ENCODE assay signal across 17 cellular contexts in genomic region chr11:83649468-83649915, GRCh38.
DNase-seq lines count a peak whose midpoint lies in the region; ATAC-seq, FAIRE-seq and TF ChIP-seq lines count a peak whose summit lies in the region.
"Had no signal": no experiment of that assay in that cellular context is flagged by ENCODE, and none has a peak within 500 bp of the region (broad histone marks: within the 10 kb centered on the region; RNA-seq: fewer than 3 reads in every experiment).

No MANE protein-coding gene starts in this region.

- H3K36me3 Mint-ChIP-seq in CD8-positive, alpha-beta T cell: no peaks in the 10 kb centered on the region
- H3K36me3 Mint-ChIP-seq: CD14-positive monocyte had no signal

- intact Hi-C loops in HepG2 (cut with micrococcal nuclease; ENCODE audit: unreplicated experiment): no loop called here
- intact Hi-C loops in CD8-positive, alpha-beta T cell (cut with DNase I, micrococcal nuclease): no loop called here

- no peak for ATAC-seq in HepG2
- no peak for ATAC-seq in CD8-positive, alpha-beta T cell
- ATAC-seq: Panc1 had no signal

- CTCF ChIA-PET in HepG2 (lab: Yijun Ruan, JAX; ENCODE audit: low intra/inter-chr PET ratio, low total read pairs): no interaction called here
- CTCF ChIA-PET in CD8-positive, alpha-beta T cell (lab: Charles Lee): no interaction called here

- H2AFZ ChIP-seq in HepG2 (ENCODE audit: low read length): no peak overlapping the region

- TF ChIP-seq RAD21 in HepG2 (CRISPR knock-in tag; IDR thresholded peaks at IDR 0.05): no peak

- DNase-seq in HuH-7 (ENCODE audit: low spot score) (peak; percentile 4), HepG2 (ENCODE audit: low spot score) (no peak), retina (peak; percentile 54), NCI-H187 (lab: John Stamatoyannopoulos, UW) (no peak), pons (ENCODE audit: low spot score) (no peak)
- no peak for DNase-seq in stimulated activated CD4-positive, alpha-beta T cell treated with anti-CD3 and anti-CD28 coated beads, Interleukin-12 subunit alpha, Interleukin-12 subunit beta, amount 100 ng/mL, for 4 hours
- no peak for DNase-seq in CD8-positive, alpha-beta T cell
- DNase-seq: AML-193, COR-L47, DMS153, H9, NCI-H187 treated with DMSO at 0.1 percent for 48 hours, NCI-H446, NCI-H774 had no signal

- H3K27ac Mint-ChIP-seq in CD8-positive, alpha-beta T cell: no peak overlapping the region
- H3K27ac Mint-ChIP-seq: CD14-positive monocyte had no signal

- no peak overlapping the region for H3K4me2 ChIP-seq in HepG2 (ENCODE audit: low read depth, low read length)

- no peaks in the 10 kb centered on the region for H3K36me3 ChIP-seq in ectodermal cell (ENCODE audit: control insufficient read depth, insufficient read depth, low read length)
- H3K36me3 ChIP-seq in HepG2 (replicated peaks in 1 of 2; ENCODE audit: control insufficient read depth in 1 of 2, insufficient read depth in 2 of 2, low read length in 2 of 2): no peaks in the 10 kb centered on the region
- no peaks in the 10 kb centered on the region for H3K36me3 ChIP-seq in CD8-positive, alpha-beta T cell (ENCODE audit: insufficient read depth, low read length)

- no peaks in the 10 kb centered on the region for H3K9me3 ChIP-seq in ectodermal cell (ENCODE audit: control insufficient read depth, low read length)
- H3K9me3 ChIP-seq in HepG2 (ENCODE audit: low read length): no peaks in the 10 kb centered on the region
- H3K9me3 ChIP-seq in CD8-positive, alpha-beta T cell (ENCODE audit: low read length): no peaks in the 10 kb centered on the region

- no peak for TF ChIP-seq POLR2A in HepG2 (IDR thresholded peaks at IDR 0.05; ENCODE audit: insufficient read depth in 1 of 2, low read depth in 2 of 2, low read length in 2 of 2)

- no peaks in the 10 kb centered on the region for H3K9me3 Mint-ChIP-seq in CD8-positive, alpha-beta T cell
- H3K9me3 Mint-ChIP-seq: H9 had no signal

- H3K9ac ChIP-seq in HepG2 (ENCODE audit: insufficient read depth, low read depth, low read length): no peak overlapping the region

- peak overlapping the region; percentile 40 for H3K27ac ChIP-seq in ectodermal cell (ENCODE audit: insufficient read depth, low read depth, low read length, poor library complexity, severe bottlenecking)
- no peak overlapping the region for H3K27ac ChIP-seq in HepG2 (ENCODE audit: extremely low read length, insufficient read depth, low read length)
- H3K27ac ChIP-seq in CD8-positive, alpha-beta T cell (ENCODE audit: low read depth, low read length): no peak overlapping the region

- POLR2A ChIA-PET in HepG2 (lab: Yijun Ruan, JAX): interaction anchor here (1.1 kb wide), 1 partner anchor 12 kb away, joined by 3 read pairs; no protein-coding TSS in a partner anchor
- POLR2A ChIA-PET in CD8-positive, alpha-beta T cell (lab: Charles Lee): no interaction called here

- TF ChIP-seq CTCF in HepG2 (CRISPR knock-in tag; IDR thresholded peaks at IDR 0.05): no peak
- no peak for TF ChIP-seq CTCF in CD8-positive, alpha-beta T cell (IDR thresholded peaks at IDR 0.05)

- no peaks in the 10 kb centered on the region for H3K79me2 ChIP-seq in HepG2 (ENCODE audit: insufficient read depth, low read length)

- H3K4me1 Mint-ChIP-seq in CD8-positive, alpha-beta T cell (ENCODE audit: low read depth): no peaks in the 10 kb centered on the region
- H3K4me1 Mint-ChIP-seq: CD14-positive monocyte had no signal

- no peaks in the 10 kb centered on the region for H4K20me1 ChIP-seq in HepG2 (ENCODE audit: insufficient read depth, low read length)

- H3K4me3 ChIP-seq in ectodermal cell (ENCODE audit: insufficient read depth, low read depth, low read length) (no peak overlapping the region), HepG2 (replicated peaks in 1 of 3; ENCODE audit: insufficient read depth in 1 of 3, low read depth in 2 of 3, low read length in 3 of 3) (no peak overlapping the region)
- H3K4me3 ChIP-seq in CD8-positive, alpha-beta T cell (ENCODE audit: low read depth, low read length): no peak overlapping the region

- H3K27me3 Mint-ChIP-seq in CD8-positive, alpha-beta T cell (ENCODE audit: low read depth): peaks cover 7% of the 10 kb centered on the region

- in situ Hi-C loops in HepG2 (cut with HindIII; ENCODE audit: extremely low pct_ligation_motif_present, low pct_unique_long_range_greater_than_20kb): no loop called here

- no peak for FAIRE-seq in HepG2 (lab: Jason Lieb, UNC)

- TF ChIP-seq EP300 in HepG2 (IDR thresholded peaks at IDR 0.05; ENCODE audit: low read depth in 2 of 2, low read length in 2 of 2): no peak
- TF ChIP-seq EP300 in HepG2 (CRISPR knock-in tag; IDR thresholded peaks at IDR 0.05; ENCODE audit: borderline replicate concordance): no peak

- H3K4me1 ChIP-seq in ectodermal cell (ENCODE audit: control insufficient read depth, insufficient read depth, low read length) (peaks cover 11% of the 10 kb centered on the region), HepG2 (ENCODE audit: insufficient read depth, low read length) (peaks cover 19% of the 10 kb centered on the region)
- no peaks in the 10 kb centered on the region for H3K4me1 ChIP-seq in CD8-positive, alpha-beta T cell (ENCODE audit: insufficient read depth, low read length)

- no TSS peak for BruUV-seq in HepG2 (replicated peaks; lab: Mats Ljungman, UMichigan)

- H3K4me3 Mint-ChIP-seq in CD8-positive, alpha-beta T cell: no peak overlapping the region
- H3K4me3 Mint-ChIP-seq: CD14-positive monocyte, H9 had no signal

- H3K27me3 ChIP-seq in ectodermal cell (ENCODE audit: control insufficient read depth, insufficient read depth, low read length, poor library complexity, severe bottlenecking) (no peaks in the 10 kb centered on the region), HepG2 (ENCODE audit: control insufficient read depth in 1 of 2, insufficient read depth in 2 of 2, low read length in 2 of 2) (no peaks in the 10 kb centered on the region)
- no peaks in the 10 kb centered on the region for H3K27me3 ChIP-seq in CD8-positive, alpha-beta T cell (ENCODE audit: insufficient read depth, low read length)

- 75 to 89% methylated on average over 1 of the region's 1 CpG for WGBS in ectodermal cell, 2 experiments
- 0% methylated on average over 1 of the region's 1 CpG for WGBS in HepG2 (ENCODE audit: low lambda C conversion rate)

TF ChIP-seq in HepG2, 621 proteins besides CTCF, POLR2A, EP300 and RAD21:
- TF ChIP-seq PHB2 (IDR thresholded peaks at IDR 0.05; ENCODE audit: partially characterized antibody) (no peak), MAFK (conservative IDR thresholded peaks at IDR 0.05 in 1 of 2, IDR thresholded peaks at IDR 0.05 in 1 of 2; ENCODE audit: low read length in 2 of 2) (peak; percentile 66 to 79), MAFF (IDR thresholded peaks at IDR 0.05; ENCODE audit: low read depth, low read length) (peak; percentile 69)

Comparison
In these comparisons a context has a peak if more than half of its experiments do, and no peak if none do; other contexts are left out.
1. DNase-seq: peak in HuH-7 (single experiment) and retina (single experiment); none in HepG2 (single experiment), NCI-H187 (0 of 2), stimulated activated CD4-positive, alpha-beta T cell treated with anti-CD3 and anti-CD28 coated beads, Interleukin-12 subunit alpha, Interleukin-12 subunit beta, amount 100 ng/mL, for 4 hours (single experiment), pons (single experiment) and CD8-positive, alpha-beta T cell (0 of 7).